ENCODE assay signal across 8 cellular contexts in the genomic region with DNA sequence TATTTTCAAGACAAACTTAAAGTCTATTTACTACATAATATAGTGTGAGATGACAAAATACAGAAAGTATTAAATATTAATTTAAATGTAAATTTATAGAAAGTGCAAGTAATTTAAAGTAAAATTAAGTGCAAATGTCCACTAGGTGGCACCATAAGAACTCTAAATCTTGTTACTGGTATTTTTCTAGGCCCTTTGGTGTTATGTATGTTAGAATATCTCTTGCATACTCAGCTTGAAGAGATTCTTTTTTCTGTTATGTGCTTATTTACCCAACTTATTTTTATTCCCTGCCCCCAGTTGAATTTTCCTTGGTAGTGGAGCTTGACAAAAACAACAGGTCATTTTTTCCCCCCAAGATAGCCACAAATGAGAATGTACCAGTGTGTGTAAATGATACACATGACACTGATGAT.
DNase-seq lines count a peak whose midpoint lies in the region; ATAC-seq and TF ChIP-seq lines count a peak whose summit lies in the region.

No MANE protein-coding gene starts in this region.

- POLR2A ChIA-PET in AG04450 (lab: Yijun Ruan, JAX) = no interaction called here

- H3K27ac Mint-ChIP-seq in nephron = no peak overlapping the region

- H3K27me3 Mint-ChIP-seq in nephron (ENCODE audit: low read depth) = no peaks in the 10 kb centered on the region

- H3K4me3 ChIP-seq in AG04450 (ENCODE audit: low read depth, low read length) = no peak overlapping the region

- TF ChIP-seq CTCF in AG04450 (IDR thresholded peaks at IDR 0.05; ENCODE audit: low read depth, low read length) (peak; percentile 51), nephron (IDR thresholded peaks at IDR 0.05; ENCODE audit: unreplicated experiment in 3 of 3) (peak; percentile 41 to 75 (median 51))

- no peaks in the 10 kb centered on the region for H3K9me3 ChIP-seq in AG04450 (ENCODE audit: control insufficient read depth, insufficient read depth, low read length)

- no peak overlapping the region for H3K4me3 Mint-ChIP-seq in nephron

- peaks cover 5% of the 10 kb centered on the region for H3K36me3 Mint-ChIP-seq in nephron (ENCODE audit: low read depth)

- DNase-seq in AG04450 (ENCODE audit: low read depth, low spot score) = peak; percentile 24
- DNase-seq in NCI-H526 treated with DMSO at 0.1 percent for 48 hours (lab: John Stamatoyannopoulos, UW) = peak; percentile 4
- DNase-seq in cerebellar cortex (ENCODE audit: low spot score) = peak; percentile 64
- DNase-seq in nucleus accumbens (lab: John Stamatoyannopoulos, UW) = no peak
- DNase-seq in stimulated activated CD4-positive, alpha-beta T cell treated with anti-CD3 and anti-CD28 coated beads, Interleukin-4, amount 100 ng/mL, for 24 hours = no peak

- H3K9me3 Mint-ChIP-seq in nephron = no peaks in the 10 kb centered on the region

- ATAC-seq in GM19351 (IDR thresholded peaks at IDR 0.05; ENCODE audit: unreplicated experiment) (peak; percentile 53), HG02763 (IDR thresholded peaks at IDR 0.05; ENCODE audit: unreplicated experiment) (no peak)

- CTCF ChIA-PET in AG04450 (lab: Charles Lee) = interaction anchor here (0.8 to 4.4 kb wide), 18 partner anchors 8 to 1178 kb away, joined by 3 to 23 read pairs (median 5); a partner anchor contains a TSS

- no peak overlapping the region for H3K27ac ChIP-seq in AG04450 (ENCODE audit: low read depth, low read length)

- no peaks in the 10 kb centered on the region for H3K27me3 ChIP-seq in AG04450 (ENCODE audit: control insufficient read depth, insufficient read depth, low read length)

- peaks cover 9% of the 10 kb centered on the region for H3K4me1 Mint-ChIP-seq in nephron

Comparison
In these comparisons a context has a peak if more than half of its experiments do, and no peak if none do; other contexts are left out.
1. DNase-seq: peak in AG04450 (single experiment), NCI-H526 treated with DMSO at 0.1 percent for 48 hours (single experiment) and cerebellar cortex (single experiment); none in nucleus accumbens (0 of 56) and stimulated activated CD4-positive, alpha-beta T cell treated with anti-CD3 and anti-CD28 coated beads, Interleukin-4, amount 100 ng/mL, for 24 hours (single experiment).